ENCODE assay signal across 16 cellular contexts in genomic region chr16:84482951-84483881, GRCh38.
"Had no signal": no experiment of that assay in that cellular context is flagged by ENCODE, and none has a peak within 500 bp of the region (broad histone marks: within the 10 kb centered on the region; RNA-seq: fewer than 3 reads in every experiment).

No MANE protein-coding gene starts in this region.

- H3K9me3 Mint-ChIP-seq: activated CD8-positive, alpha-beta T cell treated with anti-CD3 and anti-CD28 coated beads for 36 hours; T-cell had no signal

- ATAC-seq: activated CD4-positive, alpha-beta T cell treated with anti-CD3 and anti-CD28 coated beads for 36 hours; activated CD8-positive, alpha-beta T cell treated with anti-CD3 and anti-CD28 coated beads for 36 hours; left colon; T-cell had no signal

- H3K36me3 ChIP-seq: ovary, transverse colon had no signal

- H3K27ac ChIP-seq: brain microvascular endothelial cell, ovary, SK-N-MC, transverse colon, VCaP had no signal

- H3K27ac Mint-ChIP-seq: activated CD4-positive, alpha-beta T cell treated with anti-CD3 and anti-CD28 coated beads for 36 hours; activated CD8-positive, alpha-beta T cell treated with anti-CD3 and anti-CD28 coated beads for 36 hours; T-cell had no signal

- H3K9me3 ChIP-seq: ovary, transverse colon had no signal

- H3K4me1 ChIP-seq: transverse colon had no signal

- H3K4me3 ChIP-seq: dorsolateral prefrontal cortex, ovary, SK-N-MC, transverse colon had no signal

- H3K27me3 Mint-ChIP-seq: activated CD4-positive, alpha-beta T cell treated with anti-CD3 and anti-CD28 coated beads for 36 hours; activated CD8-positive, alpha-beta T cell treated with anti-CD3 and anti-CD28 coated beads for 36 hours; T-cell had no signal

- H3K4me3 Mint-ChIP-seq: activated CD4-positive, alpha-beta T cell treated with anti-CD3 and anti-CD28 coated beads for 36 hours; activated CD8-positive, alpha-beta T cell treated with anti-CD3 and anti-CD28 coated beads for 36 hours; T-cell had no signal

- H3K27me3 ChIP-seq: brain microvascular endothelial cell, dorsolateral prefrontal cortex, ovary, transverse colon had no signal

- DNase-seq: activated CD4-positive, alpha-beta T cell treated with anti-CD3 and anti-CD28 coated beads for 36 hours; activated CD8-positive, alpha-beta T cell treated with anti-CD3 and anti-CD28 coated beads for 36 hours; activated naive CD4-positive, alpha-beta T cell treated with anti-CD3 and anti-CD28 coated beads, Interleukin-2, amount 50 U/mL, for 16 hours; activated T-cell treated with anti-CD3 and anti-CD28 coated beads for 4 hours; amniotic stem cell; brain microvascular endothelial cell; cerebellar nuclear complex; left colon; mammary epithelial cell; stimulated activated CD4-positive, alpha-beta T cell treated with anti-CD3 and anti-CD28 coated beads, Interleukin-15, amount 100 ng/mL, for 24 hours; T-cell; transverse colon had no signal
